Comparison of ENCODE assay signal across 35 cellular contexts in the genomic region with DNA sequence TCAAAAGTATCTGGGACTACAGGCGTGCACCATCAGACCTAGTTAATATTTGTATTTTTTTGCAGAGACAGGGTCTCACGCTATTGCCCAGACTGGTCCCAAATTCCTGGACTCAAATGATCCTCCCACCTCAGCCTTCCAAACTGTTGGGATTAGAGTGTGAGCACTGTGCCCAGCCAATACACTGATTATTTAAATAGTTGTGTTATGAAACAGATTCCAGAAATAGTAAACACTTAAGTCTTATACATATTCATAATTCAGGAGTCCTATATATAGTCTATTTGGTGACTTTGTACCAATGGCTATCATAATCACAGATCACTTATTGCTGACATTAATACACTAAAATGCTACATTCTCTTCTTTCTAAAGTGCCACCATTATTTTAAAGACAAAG.
"Had no signal": no experiment of that assay in that cellular context is flagged by ENCODE, and none has a peak within 500 bp of the region (broad histone marks: within the 10 kb centered on the region; RNA-seq: fewer than 3 reads in every experiment).

No MANE protein-coding gene starts in this region.

- DNase-seq: activated B cell treated with CpG ODN at 0.5 μM for 24 hours; activated CD4-positive, alpha-beta memory T cell treated with anti-CD3 and anti-CD28 coated beads for 36 hours; activated CD4-positive, alpha-beta T cell treated with anti-CD3 and anti-CD28 coated beads for 4 hours; activated CD4-positive, alpha-beta T cell treated with anti-CD3 and anti-CD28 coated beads, Interleukin-2, amount 10 ng/mL, durations not matched to agents 24 days and 14 days; activated CD4-positive, alpha-beta T cell treated with anti-CD3 and anti-CD28 coated beads, Interleukin-2, amount 50 U/mL, for 1 hour; activated CD4-positive, alpha-beta T cell treated with anti-CD3 and anti-CD28 coated beads, Interleukin-2, amount 50 U/mL, for 4 hours; activated CD4-positive, CD25-positive, alpha-beta regulatory T cell treated with anti-CD3 and anti-CD28 coated beads, Interleukin-2, amount 50 U/mL, for 72 hours; activated CD8-positive, alpha-beta memory T cell treated with anti-CD3 and anti-CD28 coated beads, Interleukin-2, amount 50 U/mL, for 4 hours; activated CD8-positive, alpha-beta T cell treated with anti-CD3 and anti-CD28 coated beads for 36 hours; activated effector memory CD4-positive, alpha-beta T cell treated with anti-CD3 and anti-CD28 coated beads, Interleukin-2, amount 50 U/mL, for 16 hours; activated gamma-delta T cell treated with Interleukin-2 at 50 U/mL for 16 hours; activated naive CD4-positive, alpha-beta T cell; activated naive CD4-positive, alpha-beta T cell treated with anti-CD3 and anti-CD28 coated beads for 36 hours; activated naive CD4-positive, alpha-beta T cell treated with anti-CD3 and anti-CD28 coated beads, Interleukin-2, amount 50 U/mL, for 16 hours; activated naive CD8-positive, alpha-beta T cell treated with anti-CD3 and anti-CD28 coated beads for 36 hours; activated T-cell treated with anti-CD3 and anti-CD28 coated beads for 4 hours; activated T-cell treated with anti-CD3 and anti-CD28 coated beads, Interleukin-2, amount 50 U/mL, for 1 hour; activated T-cell treated with anti-CD3 and anti-CD28 coated beads, Interleukin-2, amount 50 U/mL, for 4 hours; activated T-cell treated with anti-CD3 and anti-CD28 coated beads, Interleukin-2, amount 50 U/mL, for 72 hours; adrenal gland; amniotic stem cell; aorta; body of pancreas; brain microvascular endothelial cell; caudate nucleus; cerebellar nuclear complex; T-helper 1 cell; T-helper 2 cell; T-helper 9 cell had no signal

- H3K27me3 ChIP-seq: adrenal gland, body of pancreas, brain microvascular endothelial cell, breast epithelium had no signal

- H3K27ac ChIP-seq: adrenal gland, body of pancreas, brain microvascular endothelial cell, breast epithelium, VCaP had no signal

- H3K4me3 ChIP-seq: adrenal gland, body of pancreas, breast epithelium had no signal

- H3K9me3 ChIP-seq: adrenal gland, body of pancreas, breast epithelium had no signal

- H3K4me1 ChIP-seq: breast epithelium had no signal

- FAIRE-seq: astrocyte, TTC549 had no signal

- ATAC-seq: activated CD8-positive, alpha-beta T cell treated with anti-CD3 and anti-CD28 coated beads for 36 hours; activated naive CD4-positive, alpha-beta T cell treated with anti-CD3 and anti-CD28 coated beads, Interleukin-2, amount 50 U/mL, for 72 hours; activated T-cell treated with anti-CD3 and anti-CD28 coated beads, Interleukin-2, amount 50 U/mL, for 4 hours; activated T-cell treated with anti-CD3 and anti-CD28 coated beads, Interleukin-2, amount 50 U/mL, for 72 hours; activated T-helper 17 cell treated with anti-CD3 and anti-CD28 coated beads, Interleukin-2, amount 50 U/mL, for 72 hours; body of pancreas had no signal
